In genomic region chr18:48711651-48712486, GRCh38 we compare ENCODE assay signal across 1 cellular context.
TF ChIP-seq lines count a peak whose summit lies in the region.

No MANE protein-coding gene starts in this region.

TF ChIP-seq in GM12878, 131 proteins besides CTCF, POLR2A, EP300 and RAD21 (continued from another document):
- TF ChIP-seq KLF5 (IDR thresholded peaks at IDR 0.05; ENCODE audit: partially characterized antibody) (no peak), IRF4 (IDR thresholded peaks at IDR 0.05; ENCODE audit: low read depth, low read length) (0 out of 2 replicates have a peak, but pooled peaks have one; percentile 31), E2F4 (IDR thresholded peaks at IDR 0.05; ENCODE audit: low read depth, low read length) (no peak), SRF (IDR thresholded peaks at IDR 0.05; ENCODE audit: low read depth in 2 of 2, low read length in 2 of 2) (no peak), CREB1 (IDR thresholded peaks at IDR 0.05; ENCODE audit: low read depth) (no peak), ATF3 (IDR thresholded peaks at IDR 0.05; ENCODE audit: borderline replicate concordance, extremely low read depth, low read depth, low read length) (no peak), ZBTB11 (CRISPR knock-in tag; IDR thresholded peaks at IDR 0.05) (no peak), BHLHE40 (IDR thresholded peaks at IDR 0.05; ENCODE audit: borderline replicate concordance in 1 of 2, low read depth in 2 of 2, low read length in 1 of 2) (peak in 1 of 2 experiments; percentile 45; a peak in 1 of 4 replicates), HDAC6 (IDR thresholded peaks at IDR 0.05; ENCODE audit: unreplicated experiment) (no peak), CUX1 (IDR thresholded peaks at IDR 0.05; ENCODE audit: insufficient replicate concordance, low read depth, low read length) (no peak), MEF2A (IDR thresholded peaks at IDR 0.05; ENCODE audit: insufficient read depth, low read depth, low read length) (no peak), ZBED1 (IDR thresholded peaks at IDR 0.05; ENCODE audit: borderline replicate concordance) (no peak), YY1 (IDR thresholded peaks at IDR 0.05; ENCODE audit: low read depth, low read length) (peak; percentile 59; the same call in 1 of the 2 replicates), LARP7 (IDR thresholded peaks at IDR 0.05) (0 out of 2 replicates have a peak, but pooled peaks have one; percentile 23), WRNIP1 (IDR thresholded peaks at IDR 0.05; ENCODE audit: borderline replicate concordance, low read depth, low read length) (no peak), PBX3 (IDR thresholded peaks at IDR 0.05; ENCODE audit: insufficient replicate concordance, low read depth, low read length) (no peak), ZBTB4 (CRISPR knock-in tag; IDR thresholded peaks at IDR 0.05) (no peak), ETV6 (conservative IDR thresholded peaks at IDR 0.05 in 1 of 2, IDR thresholded peaks at IDR 0.05 in 1 of 2; ENCODE audit: borderline replicate concordance in 1 of 2, low read depth in 1 of 2) (no peak), MTA2 (IDR thresholded peaks at IDR 0.05; ENCODE audit: low read depth) (no peak), NR2C2 (IDR thresholded peaks at IDR 0.05; ENCODE audit: borderline replicate concordance, control insufficient read depth, insufficient read length, low read depth) (no peak), SKIL (IDR thresholded peaks at IDR 0.05; ENCODE audit: low read depth, poor library complexity, severe bottlenecking) (no peak), KDM1A (IDR thresholded peaks at IDR 0.05; ENCODE audit: borderline replicate concordance) (no peak), IRF3 (IDR thresholded peaks at IDR 0.05) (no peak), MYC (IDR thresholded peaks at IDR 0.05; ENCODE audit: insufficient read depth, insufficient read length, insufficient replicate concordance, low read length, severe bottlenecking) (no peak), BACH1 (IDR thresholded peaks at IDR 0.05; ENCODE audit: borderline replicate concordance) (no peak), SMAD5 (IDR thresholded peaks at IDR 0.05; ENCODE audit: low read depth) (no peak), CHD4 (IDR thresholded peaks at IDR 0.05) (no peak), PKNOX1 (IDR thresholded peaks at IDR 0.05) (peak; percentile 28; the same call in 1 of the 2 replicates), ZNF217 (IDR thresholded peaks at IDR 0.05) (no peak), POU2F2 (IDR thresholded peaks at IDR 0.05; ENCODE audit: borderline replicate concordance, low read depth, low read length) (no peak; the same call in 2 of the 3 replicates), USF1 (IDR thresholded peaks at IDR 0.05; ENCODE audit: borderline replicate concordance, extremely low read length, insufficient read depth, low read depth, low read length) (no peak), JUNB (IDR thresholded peaks at IDR 0.05) (no peak), USF2 (IDR thresholded peaks at IDR 0.05; ENCODE audit: borderline replicate concordance, low read depth, low read length) (no peak), FOXM1 (IDR thresholded peaks at IDR 0.05; ENCODE audit: low read depth, low read length) (no peak; the same call in 1 of the 2 replicates)
TF ChIP-seq in GM12878: peak in this region for 9.
